In genomic region chr1:26910343-26911160, GRCh38 we compare ENCODE assay signal across 1 cellular context.
TF ChIP-seq lines count a peak whose summit lies in the region.

No MANE protein-coding gene starts in this region.

TF ChIP-seq in HepG2, 621 proteins besides CTCF, POLR2A, EP300 and RAD21 (continued from another document and continues in another):
- no peak for TF ChIP-seq ZNF414 (CRISPR knock-in tag; IDR thresholded peaks at IDR 0.05)
- no peak for TF ChIP-seq ZNF674 (CRISPR knock-in tag; IDR thresholded peaks at IDR 0.05; ENCODE audit: low read depth)
- TF ChIP-seq ADNP (CRISPR knock-in tag; IDR thresholded peaks at IDR 0.05) = no peak
- TF ChIP-seq ZNF615 (CRISPR knock-in tag; IDR thresholded peaks at IDR 0.05; ENCODE audit: borderline replicate concordance) = peak; percentile 46; the same call in 1 of the 2 replicates
- TF ChIP-seq ZMYM2 (CRISPR knock-in tag; IDR thresholded peaks at IDR 0.05) = peak; percentile 5; the same call in 1 of the 2 replicates
- TF ChIP-seq ZNF589 (CRISPR knock-in tag; conservative IDR thresholded peaks at IDR 0.05) = 0 out of 2 replicates have a peak, but pooled peaks have one; percentile 33
- TF ChIP-seq ARNTL (CRISPR knock-in tag; IDR thresholded peaks at IDR 0.05) = peak; percentile 92
- TF ChIP-seq FOXO4 (CRISPR knock-in tag; conservative IDR thresholded peaks at IDR 0.05) = 0 out of 2 replicates have a peak, but pooled peaks have one; percentile 14
- TF ChIP-seq REST (IDR thresholded peaks at IDR 0.05; ENCODE audit: borderline replicate concordance in 1 of 2, low read depth in 1 of 2, low read length in 2 of 2) = peak in 1 of 2 experiments; percentile 65; a peak in 1 of 4 replicates
- TF ChIP-seq KDM1A (CRISPR knock-in tag; IDR thresholded peaks at IDR 0.05) = no peak
- peak; percentile 78; the same call in 1 of the 2 replicates for TF ChIP-seq YEATS4 (CRISPR knock-in tag; IDR thresholded peaks at IDR 0.05; ENCODE audit: borderline replicate concordance)
- no peak; the same call in 1 of the 2 replicates for TF ChIP-seq ELF1 (CRISPR knock-in tag; IDR thresholded peaks at IDR 0.05)
- no peak for TF ChIP-seq IKZF4 (CRISPR knock-in tag; IDR thresholded peaks at IDR 0.05; ENCODE audit: borderline replicate concordance, low read depth, not compliant biosample characterization)
- no peak for TF ChIP-seq ZSCAN22 (CRISPR knock-in tag; IDR thresholded peaks at IDR 0.05)
- TF ChIP-seq ISL2 (CRISPR knock-in tag; IDR thresholded peaks at IDR 0.05) = peak; percentile 82
- no peak for TF ChIP-seq ZNF280B (CRISPR knock-in tag; IDR thresholded peaks at IDR 0.05; ENCODE audit: borderline replicate concordance)
- no peak for TF ChIP-seq ARNT (IDR thresholded peaks at IDR 0.05)
- TF ChIP-seq TBL1XR1 (IDR thresholded peaks at IDR 0.05; ENCODE audit: borderline replicate concordance, low read length, partially characterized antibody) = peak; percentile 89
- peak; percentile 54; the same call in 1 of the 2 replicates for TF ChIP-seq HOXA5 (CRISPR knock-in tag; IDR thresholded peaks at IDR 0.05)
- TF ChIP-seq SRSF9 (IDR thresholded peaks at IDR 0.05; ENCODE audit: borderline replicate concordance, insufficient read depth, low read depth, low read length, poor library complexity, severe bottlenecking) = no peak
- peak; percentile 94 for TF ChIP-seq PHF5A (CRISPR knock-in tag; IDR thresholded peaks at IDR 0.05; ENCODE audit: low read depth, unreplicated experiment)
- no peak for TF ChIP-seq FOSL1 (CRISPR knock-in tag; IDR thresholded peaks at IDR 0.05; ENCODE audit: borderline replicate concordance)
- peak; percentile 44; the same call in 1 of the 2 replicates for TF ChIP-seq HOXA3 (CRISPR knock-in tag; IDR thresholded peaks at IDR 0.05)
- peak; percentile 85; the same call in 1 of the 2 replicates for TF ChIP-seq NFKBIZ (CRISPR knock-in tag; IDR thresholded peaks at IDR 0.05)
- TF ChIP-seq USF2 (IDR thresholded peaks at IDR 0.05; ENCODE audit: low read depth, low read length) = no peak
- TF ChIP-seq USF2 (CRISPR knock-in tag; IDR thresholded peaks at IDR 0.05; ENCODE audit: borderline replicate concordance) = 0 out of 2 replicates have a peak, but pooled peaks have one; percentile 24
- TF ChIP-seq ZNF451 (CRISPR knock-in tag; IDR thresholded peaks at IDR 0.05) = no peak
- TF ChIP-seq ZNF274 (CRISPR knock-in tag; IDR thresholded peaks at IDR 0.05) = no peak
- TF ChIP-seq REPIN1 (CRISPR knock-in tag; IDR thresholded peaks at IDR 0.05; ENCODE audit: borderline replicate concordance, low read depth) = peak; percentile 43; the same call in 1 of the 2 replicates
- TF ChIP-seq NR2F6 (IDR thresholded peaks at IDR 0.05) = peak; percentile 97
- TF ChIP-seq NR2F6 (CRISPR knock-in tag; IDR thresholded peaks at IDR 0.05) = peak; percentile 98
- TF ChIP-seq MTA1 (CRISPR knock-in tag; IDR thresholded peaks at IDR 0.05; ENCODE audit: borderline replicate concordance) = no peak
- peak; percentile 69 for TF ChIP-seq KDM5B (CRISPR knock-in tag; IDR thresholded peaks at IDR 0.05; ENCODE audit: borderline replicate concordance)
- peak; percentile 93 for TF ChIP-seq ZNF878 (CRISPR knock-in tag; IDR thresholded peaks at IDR 0.05)
- TF ChIP-seq HMGXB3 (CRISPR knock-in tag; IDR thresholded peaks at IDR 0.05; ENCODE audit: borderline replicate concordance) = peak; percentile 82
- TF ChIP-seq MAFF (IDR thresholded peaks at IDR 0.05; ENCODE audit: low read depth, low read length) = no peak
- no peak for TF ChIP-seq ZNF251 (CRISPR knock-in tag; IDR thresholded peaks at IDR 0.05)
- no peak for TF ChIP-seq TRIM24 (CRISPR knock-in tag; IDR thresholded peaks at IDR 0.05)
- TF ChIP-seq RFXANK (CRISPR knock-in tag; IDR thresholded peaks at IDR 0.05) = no peak
- peak; percentile 92; the same call in 1 of the 2 replicates for TF ChIP-seq ZFP36L1 (CRISPR knock-in tag; IDR thresholded peaks at IDR 0.05)
- TF ChIP-seq HMG20A (CRISPR knock-in tag; IDR thresholded peaks at IDR 0.05; ENCODE audit: borderline replicate concordance) = peak; percentile 74; the same call in 1 of the 2 replicates
- no peak for TF ChIP-seq ZNF678 (CRISPR knock-in tag; IDR thresholded peaks at IDR 0.05)
- no peak for TF ChIP-seq XRCC5 (optimal IDR thresholded peaks at IDR 0.05; ENCODE audit: low read length)
- TF ChIP-seq ZZZ3 (CRISPR knock-in tag; IDR thresholded peaks at IDR 0.05; ENCODE audit: borderline replicate concordance) = 0 out of 2 replicates have a peak, but pooled peaks have one; percentile 40
- no peak for TF ChIP-seq ZNF432 (CRISPR knock-in tag; IDR thresholded peaks at IDR 0.05; ENCODE audit: borderline replicate concordance)
- TF ChIP-seq SMARCC2 (IDR thresholded peaks at IDR 0.05) = no peak
- no peak for TF ChIP-seq KLF15 (CRISPR knock-in tag; IDR thresholded peaks at IDR 0.05; ENCODE audit: borderline replicate concordance)
- peak; percentile 86 for TF ChIP-seq RFX1 (IDR thresholded peaks at IDR 0.05)
- no peak for TF ChIP-seq ZFYVE20 (CRISPR knock-in tag; IDR thresholded peaks at IDR 0.05; ENCODE audit: borderline replicate concordance, low read depth)
- TF ChIP-seq TFAP4 (IDR thresholded peaks at IDR 0.05; ENCODE audit: borderline replicate concordance, low read depth) = peak; percentile 63; the same call in 1 of the 2 replicates
- peak; percentile 29; the same call in 1 of the 2 replicates for TF ChIP-seq ZNF460 (CRISPR knock-in tag; IDR thresholded peaks at IDR 0.05; ENCODE audit: borderline replicate concordance)
- no peak for TF ChIP-seq TOE1 (CRISPR knock-in tag; IDR thresholded peaks at IDR 0.05)
- TF ChIP-seq MED1 (CRISPR knock-in tag; IDR thresholded peaks at IDR 0.05) = peak; percentile 97
- TF ChIP-seq MIXL1 (CRISPR knock-in tag; IDR thresholded peaks at IDR 0.05) = peak; percentile 62; the same call in 1 of the 2 replicates
- 0 out of 2 replicates have a peak, but pooled peaks have one; percentile 20 for TF ChIP-seq GMEB2 (CRISPR knock-in tag; IDR thresholded peaks at IDR 0.05; ENCODE audit: low read depth)
- 0 out of 2 replicates have a peak, but pooled peaks have one; percentile 44 for TF ChIP-seq ZSCAN31 (CRISPR knock-in tag; IDR thresholded peaks at IDR 0.05; ENCODE audit: low read depth)
